9 cellular contexts compared by ENCODE assay signal in the genomic region with DNA sequence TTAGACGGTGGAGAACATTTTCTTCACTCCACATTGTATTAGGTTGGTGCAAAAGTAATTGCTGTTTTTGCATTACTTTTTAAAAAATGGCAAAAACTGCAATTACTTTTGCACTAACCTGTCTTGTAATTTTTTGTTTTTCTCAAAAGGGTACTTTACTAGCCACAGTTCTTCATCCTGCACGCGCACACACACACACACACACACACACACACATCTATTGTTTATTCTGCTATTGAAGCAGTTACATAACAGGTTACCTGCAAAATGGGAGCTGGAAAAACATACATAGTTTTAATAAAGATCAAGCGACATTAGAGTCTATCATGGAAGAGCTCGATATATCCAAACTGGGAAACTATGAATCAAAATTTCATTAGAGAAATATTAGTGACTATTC.
DNase-seq lines count a peak whose midpoint lies in the region; ATAC-seq and TF ChIP-seq lines count a peak whose summit lies in the region.
"Had no signal": no experiment of that assay in that cellular context is flagged by ENCODE, and none has a peak within 500 bp of the region (broad histone marks: within the 10 kb centered on the region; RNA-seq: fewer than 3 reads in every experiment).

No MANE protein-coding gene starts in this region.

- no peak for ATAC-seq in GM21381 (IDR thresholded peaks at IDR 0.05; ENCODE audit: unreplicated experiment)

- H2AFZ ChIP-seq in OCI-LY1 (ENCODE audit: low read length) (peak overlapping the region; percentile 58; the same call in 1 of the 2 replicates), smooth muscle cell (ENCODE audit: low read depth) (peak overlapping the region; percentile 98)

- peaks cover 8% of the 10 kb centered on the region for H3K9me3 Mint-ChIP-seq in glutamatergic neuron (ENCODE audit: unreplicated experiment)

- WGBS in smooth muscle cell (ENCODE audit: low lambda C conversion rate): 65% methylated on average over 5 of the region's 5 CpGs

- peak overlapping the region; percentile 70 for H3K9ac ChIP-seq in OCI-LY1 (ENCODE audit: low read length)
- no peak overlapping the region for H3K9ac ChIP-seq in smooth muscle cell (ENCODE audit: low read depth)

- DNase-seq in NCI-H2029 (lab: John Stamatoyannopoulos, UW): peak; percentile 55
- DNase-seq in NCI-H2029 treated with DMSO at 0.1 percent for 48 hours (lab: John Stamatoyannopoulos, UW): no peak
- DNase-seq in glutamatergic neuron: no peak
- DNase-seq in smooth muscle cell (lab: John Stamatoyannopoulos, UW; ENCODE audit: unreplicated experiment): no peak
- no peak for DNase-seq in NCI-H524 treated with DMSO at 0.1 percent for 48 hours (lab: John Stamatoyannopoulos, UW)
- no peak for DNase-seq in caudate nucleus (lab: John Stamatoyannopoulos, UW)

- peak overlapping the region; percentile 98 for H3K27ac Mint-ChIP-seq in glutamatergic neuron (ENCODE audit: unreplicated experiment)

- peak overlapping the region; percentile 54 for H3K4me3 ChIP-seq in OCI-LY1 (ENCODE audit: low read depth, low read length, poor library complexity, severe bottlenecking)
- H3K4me3 ChIP-seq in smooth muscle cell: peak overlapping the region; percentile 58

- TF ChIP-seq CTCF in OCI-LY1 (IDR thresholded peaks at IDR 0.05; ENCODE audit: low read length) (no peak), glutamatergic neuron (IDR thresholded peaks at IDR 0.05; ENCODE audit: partially characterized antibody, unreplicated experiment) (no peak), smooth muscle cell (IDR thresholded peaks at IDR 0.05; ENCODE audit: borderline replicate concordance, insufficient read depth, poor library complexity, severe bottlenecking) (no peak)

- H3K36me3 Mint-ChIP-seq in glutamatergic neuron (ENCODE audit: unreplicated experiment): no peaks in the 10 kb centered on the region

- H3K79me2 ChIP-seq in OCI-LY1 (ENCODE audit: insufficient read depth, low read length) (no peaks in the 10 kb centered on the region), smooth muscle cell (ENCODE audit: low read depth) (no peaks in the 10 kb centered on the region)

- H3K4me2 ChIP-seq in OCI-LY1 (ENCODE audit: low read length): peak overlapping the region; percentile 89
- peak overlapping the region; percentile 88 for H3K4me2 ChIP-seq in smooth muscle cell

- H3K27me3 ChIP-seq in OCI-LY1 (ENCODE audit: insufficient read depth, low read length): no peaks in the 10 kb centered on the region
- no peaks in the 10 kb centered on the region for H3K27me3 ChIP-seq in smooth muscle cell (ENCODE audit: low read depth)
- H3K27me3 ChIP-seq: transverse colon had no signal

- H3K36me3 ChIP-seq in OCI-LY1 (ENCODE audit: insufficient read depth, low read length) (no peaks in the 10 kb centered on the region), smooth muscle cell (ENCODE audit: low read depth) (no peaks in the 10 kb centered on the region)
- H3K36me3 ChIP-seq: transverse colon had no signal

- H3F3A ChIP-seq in OCI-LY1 (ENCODE audit: insufficient read depth, low read length): no peaks in the 10 kb centered on the region
- no peaks in the 10 kb centered on the region for H3F3A ChIP-seq in smooth muscle cell (ENCODE audit: low read depth)

- peaks cover 23% of the 10 kb centered on the region for H3K4me1 Mint-ChIP-seq in glutamatergic neuron (ENCODE audit: low read depth, unreplicated experiment)

- H4K20me1 ChIP-seq in OCI-LY1 (ENCODE audit: insufficient read depth, low read length) (no peaks in the 10 kb centered on the region), smooth muscle cell (ENCODE audit: low read depth) (no peaks in the 10 kb centered on the region)

- peaks cover 50% of the 10 kb centered on the region for H3K4me1 ChIP-seq in OCI-LY1 (ENCODE audit: insufficient read depth, low read length, severe bottlenecking)
- peaks cover 4% of the 10 kb centered on the region for H3K4me1 ChIP-seq in smooth muscle cell (ENCODE audit: low read depth)
- H3K4me1 ChIP-seq: transverse colon had no signal

- peak overlapping the region; percentile 74 for H3K27ac ChIP-seq in OCI-LY1 (ENCODE audit: low read depth, low read length, poor library complexity, severe bottlenecking)
- H3K27ac ChIP-seq in smooth muscle cell (ENCODE audit: low read depth): peak overlapping the region; percentile 22
- no peak overlapping the region for H3K27ac ChIP-seq in caudate nucleus (ENCODE audit: low read depth, low read length)
- H3K27ac ChIP-seq: transverse colon had no signal

- peak overlapping the region; percentile 86 for H3K4me3 Mint-ChIP-seq in glutamatergic neuron (ENCODE audit: unreplicated experiment)

- no peaks in the 10 kb centered on the region for H3K9me3 ChIP-seq in OCI-LY1 (ENCODE audit: low read length)
- H3K9me3 ChIP-seq in smooth muscle cell (replicated peaks; ENCODE audit: low read depth): no peaks in the 10 kb centered on the region
- H3K9me3 ChIP-seq: transverse colon had no signal

- H3K27me3 Mint-ChIP-seq in glutamatergic neuron (ENCODE audit: unreplicated experiment): peaks cover 3% of the 10 kb centered on the region

- no peaks in the 10 kb centered on the region for H3K9me2 ChIP-seq in OCI-LY1 (ENCODE audit: low read depth, low read length)
